ENCODE assay signal across 26 cellular contexts in the genomic region with DNA sequence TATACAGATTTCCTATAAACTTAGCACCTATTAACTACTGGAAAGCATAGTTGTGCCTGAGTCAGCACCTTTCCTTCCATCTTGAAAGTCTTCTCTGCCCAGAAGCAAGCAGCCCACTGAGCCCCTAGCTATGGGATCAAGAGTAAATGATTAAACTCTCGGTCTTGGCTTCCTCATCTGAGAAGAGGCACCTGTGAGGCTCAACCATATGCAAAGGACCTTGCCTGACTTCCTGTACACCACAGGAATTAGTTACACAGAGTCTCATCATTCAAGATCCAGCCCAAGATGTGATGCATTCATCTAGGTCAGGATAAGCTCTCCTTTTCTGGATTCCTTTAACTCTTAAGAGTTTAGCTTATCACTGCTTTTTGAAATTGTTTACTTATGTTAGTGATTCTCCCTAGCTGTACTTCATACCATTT.
DNase-seq lines count a peak whose midpoint lies in the region; ATAC-seq and TF ChIP-seq lines count a peak whose summit lies in the region.
"Had no signal": no experiment of that assay in that cellular context is flagged by ENCODE, and none has a peak within 500 bp of the region (broad histone marks: within the 10 kb centered on the region; RNA-seq: fewer than 3 reads in every experiment).

No MANE protein-coding gene starts in this region.

- H3K4me3 ChIP-seq in IMR-90 (ENCODE audit: insufficient read depth, low read depth, low read length), result no peak overlapping the region
- no peak overlapping the region for H3K4me3 ChIP-seq in fibroblast of the aortic adventitia (ENCODE audit: low read depth, low read length)
- no peak overlapping the region for H3K4me3 ChIP-seq in upper lobe of left lung
- H3K4me3 ChIP-seq: GM12878, PC-9, testis had no signal

- no peaks in the 10 kb centered on the region for H3K36me3 Mint-ChIP-seq in progenitor cell of endocrine pancreas (ENCODE audit: insufficient read depth)
- H3K36me3 Mint-ChIP-seq in glutamatergic neuron (ENCODE audit: unreplicated experiment), result no peaks in the 10 kb centered on the region
- no peaks in the 10 kb centered on the region for H3K36me3 Mint-ChIP-seq in activated naive CD4-positive, alpha-beta T cell treated with anti-CD3 and anti-CD28 coated beads, Interleukin-2, amount 10 ng/mL, durations not matched to agents 7 days and 5 days
- H3K36me3 Mint-ChIP-seq: activated CD8-positive, alpha-beta memory T cell treated with anti-CD3 and anti-CD28 coated beads, Interleukin-2, amount 10 ng/mL, durations not matched to agents 7 days and 5 days had no signal

- no peaks in the 10 kb centered on the region for H3K9me3 Mint-ChIP-seq in progenitor cell of endocrine pancreas (ENCODE audit: low read depth)
- no peaks in the 10 kb centered on the region for H3K9me3 Mint-ChIP-seq in glutamatergic neuron (ENCODE audit: unreplicated experiment)
- peaks cover 7% of the 10 kb centered on the region for H3K9me3 Mint-ChIP-seq in activated naive CD4-positive, alpha-beta T cell treated with anti-CD3 and anti-CD28 coated beads, Interleukin-2, amount 10 ng/mL, durations not matched to agents 7 days and 5 days

- no peak overlapping the region for H4K91ac ChIP-seq in IMR-90 (ENCODE audit: insufficient read depth, low read depth, low read length)

- TF ChIP-seq CTCF in IMR-90 (conservative IDR thresholded peaks at IDR 0.05; ENCODE audit: low read depth, low read length) (no peak), fibroblast of the aortic adventitia (IDR thresholded peaks at IDR 0.05; ENCODE audit: insufficient read depth, low read length) (no peak), progenitor cell of endocrine pancreas (IDR thresholded peaks at IDR 0.05; ENCODE audit: unreplicated experiment) (no peak), upper lobe of left lung (IDR thresholded peaks at IDR 0.05) (no peak), glutamatergic neuron (IDR thresholded peaks at IDR 0.05; ENCODE audit: partially characterized antibody, unreplicated experiment) (no peak)

- H3K4me1 Mint-ChIP-seq in progenitor cell of endocrine pancreas (ENCODE audit: low read depth), result peaks cover 47% of the 10 kb centered on the region
- peaks cover 21% of the 10 kb centered on the region for H3K4me1 Mint-ChIP-seq in glutamatergic neuron (ENCODE audit: low read depth, unreplicated experiment)
- H3K4me1 Mint-ChIP-seq in activated naive CD4-positive, alpha-beta T cell treated with anti-CD3 and anti-CD28 coated beads, Interleukin-2, amount 10 ng/mL, durations not matched to agents 7 days and 5 days, result no peaks in the 10 kb centered on the region
- H3K4me1 Mint-ChIP-seq: activated CD4-positive, alpha-beta T cell treated with anti-CD3 and anti-CD28 coated beads for 36 hours; activated CD8-positive, alpha-beta memory T cell treated with anti-CD3 and anti-CD28 coated beads, Interleukin-2, amount 10 ng/mL, durations not matched to agents 7 days and 5 days had no signal

- no peak for TF ChIP-seq RAD21 in IMR-90 (IDR thresholded peaks at IDR 0.05; ENCODE audit: low read length)

- H2BK120ac ChIP-seq in IMR-90 (ENCODE audit: low read depth, low read length), result 0 out of 2 replicates have a peak overlapping the region, but pooled peaks have one; percentile 37

- H3K4me3 Mint-ChIP-seq in progenitor cell of endocrine pancreas (ENCODE audit: low read depth) (no peak overlapping the region), glutamatergic neuron (ENCODE audit: unreplicated experiment) (no peak overlapping the region)
- H3K4me3 Mint-ChIP-seq in activated naive CD4-positive, alpha-beta T cell treated with anti-CD3 and anti-CD28 coated beads, Interleukin-2, amount 10 ng/mL, durations not matched to agents 7 days and 5 days, result no peak overlapping the region
- H3K4me3 Mint-ChIP-seq: activated CD4-positive, alpha-beta T cell treated with anti-CD3 and anti-CD28 coated beads for 36 hours; activated CD8-positive, alpha-beta memory T cell treated with anti-CD3 and anti-CD28 coated beads, Interleukin-2, amount 10 ng/mL, durations not matched to agents 7 days and 5 days had no signal

- H3K4me1 ChIP-seq in IMR-90 (ENCODE audit: control insufficient read depth, insufficient read depth, low read length) (peaks cover 10% of the 10 kb centered on the region), upper lobe of left lung (no peaks in the 10 kb centered on the region)

- POLR2A ChIA-PET in IMR-90 (lab: Charles Lee; ENCODE audit: unreplicated experiment), result no interaction called here

- H3K9me3 ChIP-seq in IMR-90 (ENCODE audit: control insufficient read depth, insufficient read depth, low read length), result no peaks in the 10 kb centered on the region
- no peaks in the 10 kb centered on the region for H3K9me3 ChIP-seq in upper lobe of left lung
- H3K9me3 ChIP-seq: BE2C, testis had no signal

- ATAC-seq in IMR-90 (ENCODE audit: low read depth), result peak; percentile 66
- ATAC-seq in upper lobe of left lung (ENCODE audit: low FRiP score in 2 of 2), result no peak
- ATAC-seq: activated CD4-positive, alpha-beta T cell treated with anti-CD3 and anti-CD28 coated beads for 36 hours; activated CD8-positive, alpha-beta memory T cell treated with anti-CD3 and anti-CD28 coated beads, Interleukin-2, amount 10 ng/mL, durations not matched to agents 7 days and 5 days; GM12878; left cardiac atrium had no signal

- H2AK9ac ChIP-seq in IMR-90 (replicated peaks; ENCODE audit: low read depth, low read length, poor library complexity), result no peak overlapping the region

- H4K8ac ChIP-seq in IMR-90 (ENCODE audit: low read depth in 2 of 2, low read length in 2 of 2), result 0 out of 4 replicates have a peak overlapping the region, but pooled peaks of 1 of the 2 experiments have one; percentile 21

- H4K20me1 ChIP-seq in IMR-90 (ENCODE audit: insufficient read depth, low read length), result peaks cover 3% of the 10 kb centered on the region; the same call in 1 of the 2 replicates

- peak overlapping the region; percentile 44; the same call in 1 of the 2 replicates for H2AK5ac ChIP-seq in IMR-90 (ENCODE audit: low read depth, low read length)

- H3K4me2 ChIP-seq in IMR-90 (ENCODE audit: low read depth, low read length), result no peak overlapping the region
- H3K4me2 ChIP-seq: PC-9 had no signal

- peak; percentile 30 for DNase-seq in DMS53 (lab: John Stamatoyannopoulos, UW)
- no peak for DNase-seq in DMS53 treated with DMSO at 0.1 percent for 48 hours (lab: John Stamatoyannopoulos, UW; ENCODE audit: unreplicated experiment)
- peak; percentile 51 for DNase-seq in IMR-90
- peak; percentile 34 for DNase-seq in fibroblast of the aortic adventitia (ENCODE audit: low read depth)
- DNase-seq in progenitor cell of endocrine pancreas (ENCODE audit: low spot score, unreplicated experiment), result no peak
- no peak for DNase-seq in upper lobe of left lung
- DNase-seq in glutamatergic neuron, result no peak
- no peak for DNase-seq in activated naive CD4-positive, alpha-beta T cell treated with anti-CD3 and anti-CD28 coated beads, Interleukin-2, amount 10 ng/mL, durations not matched to agents 7 days and 5 days
- DNase-seq: activated CD4-positive, alpha-beta T cell treated with anti-CD3 and anti-CD28 coated beads for 36 hours; activated CD8-positive, alpha-beta memory T cell treated with anti-CD3 and anti-CD28 coated beads, Interleukin-2, amount 10 ng/mL, durations not matched to agents 7 days and 5 days; amniotic stem cell; BE2C; Calu3; cerebellar nuclear complex; GDM1; GOT3; hippocampal formation; left cardiac atrium; NCI-H1417; NCI-H2171; PC-9; stimulated activated CD4-positive, alpha-beta T cell treated with anti-CD3 and anti-CD28 coated beads, Interleukin-12 subunit alpha, Interleukin-12 subunit beta, amount 100 ng/mL, for 4 hours; testis had no signal

- H3K36me3 ChIP-seq in IMR-90 (ENCODE audit: control insufficient read depth, insufficient read depth, low read length) (no peaks in the 10 kb centered on the region; the same call in 1 of the 2 replicates), upper lobe of left lung (no peaks in the 10 kb centered on the region)
- H3K36me3 ChIP-seq: BE2C had no signal

- peak overlapping the region; percentile 64; the same call in 1 of the 2 replicates for H3K14ac ChIP-seq in IMR-90 (replicated peaks; ENCODE audit: low read depth, low read length)

- H3K27ac Mint-ChIP-seq in progenitor cell of endocrine pancreas (peak overlapping the region; percentile 80), glutamatergic neuron (ENCODE audit: unreplicated experiment) (no peak overlapping the region)
- no peak overlapping the region for H3K27ac Mint-ChIP-seq in activated naive CD4-positive, alpha-beta T cell treated with anti-CD3 and anti-CD28 coated beads, Interleukin-2, amount 10 ng/mL, durations not matched to agents 7 days and 5 days
- H3K27ac Mint-ChIP-seq: activated CD4-positive, alpha-beta T cell treated with anti-CD3 and anti-CD28 coated beads for 36 hours; activated CD8-positive, alpha-beta memory T cell treated with anti-CD3 and anti-CD28 coated beads, Interleukin-2, amount 10 ng/mL, durations not matched to agents 7 days and 5 days; activated T-helper 2 cell treated with anti-CD3 and anti-CD28 coated beads, Interferon-gamma antibody, Interleukin-2, Interleukin-4, amounts not matched to agents 10 μg/mL and 5 μg/mL and 100 μg/mL, durations not matched to agents 14 hours and 24 hours and 36 hours had no signal

- no peak for TF ChIP-seq EP300 in upper lobe of left lung (IDR thresholded peaks at IDR 0.05)

- no peaks in the 10 kb centered on the region for H3K27me3 ChIP-seq in IMR-90 (ENCODE audit: control insufficient read depth, insufficient read depth, low read length)
- no peaks in the 10 kb centered on the region for H3K27me3 ChIP-seq in upper lobe of left lung
- H3K27me3 ChIP-seq: BE2C, testis had no signal

- no peak for TF ChIP-seq POLR2A in IMR-90 (IDR thresholded peaks at IDR 0.05; ENCODE audit: low read depth, low read length)
- TF ChIP-seq POLR2A in upper lobe of left lung (IDR thresholded peaks at IDR 0.05), result no peak

- in situ Hi-C loops in IMR-90 (cut with MboI; ENCODE audit: low sequenced_read_pairs), result no loop called here

- H3K23ac ChIP-seq in IMR-90 (ENCODE audit: low read depth, low read length), result peak overlapping the region; percentile 40; the same call in 1 of the 2 replicates

- no peak overlapping the region for H3K27ac ChIP-seq in IMR-90 (ENCODE audit: insufficient read depth, low read length)
- H3K27ac ChIP-seq in upper lobe of left lung, result no peak overlapping the region
- H3K27ac ChIP-seq: 22Rv1, PC-9, testis had no signal

- no peaks in the 10 kb centered on the region; the same call in none of the 2 replicates for H3K9me1 ChIP-seq in IMR-90 (ENCODE audit: insufficient read depth, low read length)

- dilution Hi-C loops in IMR-90 (cut with HindIII; ENCODE audit: low sequenced_read_pairs, unreplicated experiment), result no loop called here

- CTCF ChIA-PET in IMR-90 (lab: Yijun Ruan, JAX), result no interaction called here
- CTCF ChIA-PET in activated naive CD4-positive, alpha-beta T cell treated with anti-CD3 and anti-CD28 coated beads, Interleukin-2, amount 10 ng/mL, durations not matched to agents 7 days and 5 days (lab: Charles Lee), result no interaction called here

- 0 out of 2 replicates have a peak overlapping the region, but pooled peaks have one; percentile 12 for H3K4ac ChIP-seq in IMR-90 (ENCODE audit: low read depth, low read length)

- no peak overlapping the region for H3K9ac ChIP-seq in IMR-90 (ENCODE audit: low read depth, low read length)

- H2BK20ac ChIP-seq in IMR-90 (ENCODE audit: low read depth, low read length), result no peak overlapping the region

- no peak overlapping the region; the same call in 1 of the 2 replicates for H3K18ac ChIP-seq in IMR-90 (ENCODE audit: low read depth, low read length)

- no peak overlapping the region for H3K56ac ChIP-seq in IMR-90 (ENCODE audit: extremely low read depth, insufficient read depth, low read length)

- no CpG with 5 or more reads among the region's 1 CpG for WGBS in IMR-90 (ENCODE audit: extremely low coverage in 2 of 2, insufficient read length in 1 of 2), 2 experiments
- 33 to 60% methylated on average over 1 of the region's 1 CpG for WGBS in upper lobe of left lung, 2 donors

- intact Hi-C loops in IMR-90 (cut with micrococcal nuclease), result no loop called here

- no peak overlapping the region for H2AFZ ChIP-seq in IMR-90 (replicated peaks; ENCODE audit: low read length, poor library complexity)
- H2AFZ ChIP-seq: PC-9 had no signal

- H2BK15ac ChIP-seq in IMR-90 (ENCODE audit: low read depth, low read length), result peak overlapping the region; percentile 32; the same call in 1 of the 3 replicates

- H4K5ac ChIP-seq in IMR-90 (ENCODE audit: low read depth, low read length), result no peak overlapping the region

- BruUV-seq in IMR-90 (replicated peaks; lab: Mats Ljungman, UMichigan), result no TSS peak

- H3K79me1 ChIP-seq in IMR-90 (ENCODE audit: low read depth in 1 of 2, low read length in 2 of 2), result peaks cover 21 to 36% of the 10 kb centered on the region in 2 experiments

- H2BK5ac ChIP-seq in IMR-90 (ENCODE audit: low read depth, low read length, poor library complexity, severe bottlenecking), result no peak overlapping the region

- H3K27me3 Mint-ChIP-seq in progenitor cell of endocrine pancreas (no peaks in the 10 kb centered on the region), glutamatergic neuron (ENCODE audit: unreplicated experiment) (peaks cover 3% of the 10 kb centered on the region)
- no peaks in the 10 kb centered on the region for H3K27me3 Mint-ChIP-seq in activated naive CD4-positive, alpha-beta T cell treated with anti-CD3 and anti-CD28 coated beads, Interleukin-2, amount 10 ng/mL, durations not matched to agents 7 days and 5 days
- H3K27me3 Mint-ChIP-seq: activated CD4-positive, alpha-beta T cell treated with anti-CD3 and anti-CD28 coated beads for 36 hours; activated CD8-positive, alpha-beta memory T cell treated with anti-CD3 and anti-CD28 coated beads, Interleukin-2, amount 10 ng/mL, durations not matched to agents 7 days and 5 days had no signal

Comparison
In these comparisons a context has a peak if more than half of its experiments do, and no peak if none do; other contexts are left out.
1. DNase-seq: peak in DMS53 (single experiment), IMR-90 (single experiment) and fibroblast of the aortic adventitia (single experiment); none in DMS53 treated with DMSO at 0.1 percent for 48 hours (single experiment), progenitor cell of endocrine pancreas (single experiment), upper lobe of left lung (0 of 2), glutamatergic neuron (single experiment) and activated naive CD4-positive, alpha-beta T cell treated with anti-CD3 and anti-CD28 coated beads, Interleukin-2, amount 10 ng/mL, durations not matched to agents 7 days and 5 days (single experiment).